9 cellular contexts compared by ENCODE assay signal in genomic region chr10:77622822-77623410, GRCh38. TPM values are rescaled to one million over a fixed set of nuclear protein-coding genes. Genes with fewer than 3 reads are reported as not detected.
A peak's percentile ranks its signal among the peaks of the same experiment; 100 is the strongest.
DNase-seq lines count a peak whose midpoint lies in the region; ATAC-seq and TF ChIP-seq lines count a peak whose summit lies in the region.
"Had no signal": no experiment of that assay in that cellular context is flagged by ENCODE, and none has a peak within 500 bp of the region (broad histone marks: within the 10 kb centered on the region; RNA-seq: fewer than 3 reads in every experiment).

No MANE protein-coding gene starts in this region.

- no peak overlapping the region for H4K8ac ChIP-seq in neuronal stem cell (ENCODE audit: low read depth, low read length)

- no peak overlapping the region for H3K14ac ChIP-seq in neuronal stem cell (ENCODE audit: low read length)

- H2AK5ac ChIP-seq in neuronal stem cell (ENCODE audit: low read depth, low read length): no peak overlapping the region

- H3K4me1 ChIP-seq in mucosa of descending colon (ENCODE audit: low read depth) (no peaks in the 10 kb centered on the region), neuronal stem cell (ENCODE audit: control insufficient read depth in 2 of 2, insufficient read depth in 1 of 2, low read depth in 1 of 2, low read length in 2 of 2) (no peaks in the 10 kb centered on the region)

- H3K36me3 ChIP-seq in mucosa of descending colon (ENCODE audit: low read depth): no peaks in the 10 kb centered on the region
- no peaks in the 10 kb centered on the region for H3K36me3 ChIP-seq in neuronal stem cell (replicated peaks in 1 of 2; ENCODE audit: control insufficient read depth in 2 of 2, insufficient read depth in 2 of 2, low read length in 2 of 2)

- H3K9ac ChIP-seq in neuronal stem cell (ENCODE audit: low read depth, low read length, poor library complexity): no peak overlapping the region

- H2BK15ac ChIP-seq in neuronal stem cell (ENCODE audit: low read length): no peak overlapping the region

- H3K9me3 ChIP-seq in mucosa of descending colon (no peaks in the 10 kb centered on the region), neuronal stem cell (replicated peaks in 1 of 2; ENCODE audit: control insufficient read depth in 2 of 2, insufficient read depth in 1 of 2, low read depth in 1 of 2, low read length in 2 of 2) (no peaks in the 10 kb centered on the region)

- H3K4me3 ChIP-seq in mucosa of descending colon: no peak overlapping the region
- no peak overlapping the region for H3K4me3 ChIP-seq in neuronal stem cell (ENCODE audit: low read length in 2 of 2)

- H2BK5ac ChIP-seq in neuronal stem cell (ENCODE audit: low read length): no peak overlapping the region

- WGBS in neuronal stem cell (ENCODE audit: extremely low coverage in 2 of 2, insufficient read length in 2 of 2, insufficient replicate concordance in 1 of 2), 2 donors: no CpG with 5 or more reads among the region's 5 CpGs

- no peak overlapping the region for H3K4me2 ChIP-seq in neuronal stem cell (ENCODE audit: insufficient read depth, low read length, poor library complexity, severe bottlenecking)

- no peak overlapping the region for H2AFZ ChIP-seq in neuronal stem cell (ENCODE audit: low read length)

- DNase-seq in NOMO-1 treated with dmso at 0.1 percent for 144 hours (lab: John Stamatoyannopoulos, UW; ENCODE audit: unreplicated experiment) (peak; percentile 46), mucosa of descending colon (no peak), NCI-H1436 treated with DMSO at 0.1 percent for 48 hours (lab: John Stamatoyannopoulos, UW) (no peak), neuronal stem cell (ENCODE audit: low spot score) (no peak)
- no peak for DNase-seq in activated CD4-positive, alpha-beta T cell treated with anti-CD3 and anti-CD28 coated beads for 1 hour
- DNase-seq: NCI-H524 treated with DMSO at 0.1 percent for 48 hours had no signal

- H3K4ac ChIP-seq in neuronal stem cell (ENCODE audit: low read length): no peak overlapping the region

- no peak for TF ChIP-seq CTCF in mucosa of descending colon (IDR thresholded peaks at IDR 0.05)

- no peak overlapping the region for H2BK120ac ChIP-seq in neuronal stem cell (ENCODE audit: low read depth, low read length)

- H3K27me3 ChIP-seq in neuronal stem cell (ENCODE audit: control insufficient read depth in 3 of 3, insufficient read depth in 3 of 3, low read depth in 1 of 3, low read length in 3 of 3): peaks cover 0 to 9% (median 0%) of the 10 kb centered on the region in 3 experiments

- no peaks in the 10 kb centered on the region for H3K79me1 ChIP-seq in neuronal stem cell (ENCODE audit: low read depth, low read length)

- ATAC-seq in GM18907 (IDR thresholded peaks at IDR 0.05; ENCODE audit: unreplicated experiment) (peak; percentile 75), HG02884 (IDR thresholded peaks at IDR 0.05; ENCODE audit: unreplicated experiment) (peak; percentile 77), mucosa of descending colon (peak; percentile 46), GM19467 (IDR thresholded peaks at IDR 0.05; ENCODE audit: unreplicated experiment) (no peak)

- no peak overlapping the region for H3K18ac ChIP-seq in neuronal stem cell (ENCODE audit: low read length)

- H2BK12ac ChIP-seq in neuronal stem cell (ENCODE audit: low read length): no peak overlapping the region

- no peak overlapping the region for H4K91ac ChIP-seq in neuronal stem cell (ENCODE audit: low read depth, low read length, poor library complexity)

- intact Hi-C loops in mucosa of descending colon (cut with DNase I, micrococcal nuclease): loop anchor here in 1 of 2 donors (10.0 kb wide), 1 partner anchor 128 kb away; no protein-coding TSS in a partner anchor

- H3K23ac ChIP-seq in neuronal stem cell (ENCODE audit: low read depth, low read length, poor library complexity): no peak overlapping the region

- H3K27ac ChIP-seq in neuronal stem cell (replicated peaks; ENCODE audit: low read length): no peak overlapping the region

RNA-seq across cellular contexts. Expression of gene KCNMA1, which starts 14.7 kb away (rescaled TPM):
- total RNA-seq in mucosa of descending colon: 100 to 1,000 TPM in 1 of 3 donors, 10 to 100 TPM in 2; 45.4 to 312 (median 62.4) TPM
- polyA plus RNA-seq in neuronal stem cell (2013, experiment 1 of 2): 1.8 TPM
- polyA plus RNA-seq in neuronal stem cell (2013, experiment 2 of 2): 1.5 TPM
